ENCODE assay signal across 15 cellular contexts in genomic region chr4:37999000-37999745, GRCh38. TPM values are rescaled to one million over a fixed set of nuclear protein-coding genes. Genes with fewer than 3 reads are reported as not detected.
DNase-seq lines count a peak whose midpoint lies in the region; ATAC-seq and TF ChIP-seq lines count a peak whose summit lies in the region.
"Had no signal": no experiment of that assay in that cellular context is flagged by ENCODE, and none has a peak within 500 bp of the region (broad histone marks: within the 10 kb centered on the region; RNA-seq: fewer than 3 reads in every experiment).

No MANE protein-coding gene starts in this region.

- H3K36me3 Mint-ChIP-seq in T-helper 17 cell (ENCODE audit: low read depth), result peaks cover 5% of the 10 kb centered on the region

- intact Hi-C loops in mucosa of descending colon (cut with DNase I, micrococcal nuclease), result no loop called here

- H3K4me3 Mint-ChIP-seq in T-helper 17 cell, result no peak overlapping the region
- H3K4me3 Mint-ChIP-seq: activated B cell treated with CpG ODN at 0.5 μM for 24 hours, HFFc6, neural crest cell had no signal

- H3K27me3 Mint-ChIP-seq in T-helper 17 cell, result no peaks in the 10 kb centered on the region
- H3K27me3 Mint-ChIP-seq: activated B cell treated with CpG ODN at 0.5 μM for 24 hours had no signal

- no peak overlapping the region for H3K4me3 ChIP-seq in mucosa of descending colon

- H3K4me1 ChIP-seq in mucosa of descending colon (ENCODE audit: low read depth), result peaks cover 6% of the 10 kb centered on the region

- H3K27ac Mint-ChIP-seq in T-helper 17 cell, result peak overlapping the region; percentile 3
- H3K27ac Mint-ChIP-seq: activated B cell treated with CpG ODN at 0.5 μM for 24 hours, HFFc6 had no signal

- no peaks in the 10 kb centered on the region for H3K9me3 ChIP-seq in T-helper 17 cell (ENCODE audit: control insufficient read depth, low read length, poor library complexity, severe bottlenecking)
- no peaks in the 10 kb centered on the region for H3K9me3 ChIP-seq in mucosa of descending colon

- ATAC-seq in T-helper 17 cell (no peak), mucosa of descending colon (peak; percentile 83)
- ATAC-seq: left cardiac atrium had no signal

- no peak for TF ChIP-seq CTCF in mucosa of descending colon (IDR thresholded peaks at IDR 0.05)

- DNase-seq in DMS53 (lab: John Stamatoyannopoulos, UW), result peak; percentile 99
- peak; percentile 45 for DNase-seq in NCI-H2029 treated with DMSO at 0.1 percent for 48 hours (lab: John Stamatoyannopoulos, UW)
- no peak for DNase-seq in T-helper 17 cell
- DNase-seq in mucosa of descending colon, result peak in 2 of 3 donors; percentile 57 to 59
- DNase-seq in DMS79 treated with DMSO at 0.1 percent for 48 hours (lab: John Stamatoyannopoulos, UW), result no peak
- DNase-seq in DMS 273 treated with DMSO at 0.1 percent for 48 hours (lab: John Stamatoyannopoulos, UW), result no peak
- no peak for DNase-seq in AG08395 (ENCODE audit: low spot score)
- DNase-seq: activated B cell treated with CpG ODN at 0.5 μM for 24 hours, HFFc6, left cardiac atrium, substantia nigra had no signal

- H3K36me3 ChIP-seq in mucosa of descending colon (ENCODE audit: low read depth), result no peaks in the 10 kb centered on the region

- H3K4me1 Mint-ChIP-seq in T-helper 17 cell, result peaks cover 28% of the 10 kb centered on the region

RNA-seq across cellular contexts. Expression of gene PTTG2, which starts 39.0 kb away (rescaled TPM):
- total RNA-seq in T-helper 17 cell, result 1 to 10 TPM in 1 of 2 donors, not detected in 1; 1.5 TPM
- 1 to 10 TPM in 1 of 3 donors, under 1 TPM in 1, not detected in 1; 0.77 to 2.5 TPM for total RNA-seq in mucosa of descending colon
- total RNA-seq: bronchial epithelial cell, glomerular endothelial cell, HFFc6, HT1080, neural crest cell had no signal

Comparison
In these comparisons a context has a peak if more than half of its experiments do, and no peak if none do; other contexts are left out.
1. DNase-seq: peak in DMS53 (single experiment), NCI-H2029 treated with DMSO at 0.1 percent for 48 hours (single experiment) and mucosa of descending colon (2 of 3); none in T-helper 17 cell (0 of 3), DMS79 treated with DMSO at 0.1 percent for 48 hours (single experiment), DMS 273 treated with DMSO at 0.1 percent for 48 hours (single experiment) and AG08395 (single experiment).